In the genomic region with DNA sequence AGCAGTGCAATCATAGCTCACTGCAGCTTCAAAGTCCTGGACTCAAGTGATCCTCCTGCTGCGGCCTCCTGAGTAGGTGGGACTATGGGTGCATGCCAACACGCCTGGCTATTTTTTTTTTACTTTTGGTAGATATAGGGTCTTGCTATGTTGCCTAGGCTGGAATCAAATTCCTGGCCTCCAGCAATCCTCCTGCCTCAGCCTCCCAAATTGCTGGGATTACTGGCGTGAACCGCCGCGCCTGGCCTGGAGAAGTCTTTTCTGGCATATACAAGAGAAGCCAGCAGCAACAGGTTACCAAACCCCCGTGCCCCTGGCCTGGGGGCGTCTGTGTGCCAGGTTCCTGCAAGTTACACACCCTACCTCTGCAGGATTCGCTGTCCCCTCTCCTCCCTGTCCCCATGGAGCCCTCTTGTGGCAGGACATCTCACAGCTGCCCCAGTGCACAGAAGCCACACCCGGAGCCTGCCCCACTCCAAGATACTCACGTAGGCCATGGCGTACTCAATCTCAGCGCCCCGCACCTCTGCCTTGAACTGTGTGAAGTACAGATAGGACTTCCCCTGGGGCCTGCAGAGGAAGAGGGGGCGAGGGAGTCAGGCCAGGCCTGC, we compare ENCODE assay signal across 9 cellular contexts. TPM values are rescaled to one million over a fixed set of nuclear protein-coding genes. Genes with fewer than 3 reads are reported as not detected.
DNase-seq lines count a peak whose midpoint lies in the region; ATAC-seq and TF ChIP-seq lines count a peak whose summit lies in the region.
"Had no signal": no experiment of that assay in that cellular context is flagged by ENCODE, and none has a peak within 500 bp of the region (broad histone marks: within the 10 kb centered on the region; RNA-seq: fewer than 3 reads in every experiment).

No MANE protein-coding gene starts in this region.

- H3K36me3 Mint-ChIP-seq in osteocyte (ENCODE audit: unreplicated experiment): peaks cover 29% of the 10 kb centered on the region

- H3K4me3 ChIP-seq in cardiac fibroblast (replicated peaks in 1 of 2; ENCODE audit: low read depth in 2 of 2, low read length in 2 of 2): no peak overlapping the region

- H3K4me1 Mint-ChIP-seq in osteocyte (ENCODE audit: unreplicated experiment): no peaks in the 10 kb centered on the region

- no peaks in the 10 kb centered on the region for H3K9me3 Mint-ChIP-seq in osteocyte (ENCODE audit: unreplicated experiment)

- peak; percentile 28; the same call in 1 of the 3 replicates for TF ChIP-seq CTCF in GM12872 (IDR thresholded peaks at IDR 0.05; ENCODE audit: insufficient read depth, low read depth, low read length)
- TF ChIP-seq CTCF in cardiac fibroblast (IDR thresholded peaks at IDR 0.05; ENCODE audit: low read depth, low read length): peak; percentile 26
- peak; percentile 24 for TF ChIP-seq CTCF in osteocyte (IDR thresholded peaks at IDR 0.05)

- H3K27ac Mint-ChIP-seq in osteocyte (ENCODE audit: unreplicated experiment): no peak overlapping the region

- DNase-seq in MV-4-11 (lab: John Stamatoyannopoulos, UW) (peak; percentile 49), cardiac fibroblast (ENCODE audit: low read depth in 2 of 2) (peak in 1 of 2 donors; percentile 26), osteocyte (ENCODE audit: extremely low spot score, unreplicated experiment) (no peak), DMS153 (lab: John Stamatoyannopoulos, UW) (no peak), nucleus accumbens (lab: John Stamatoyannopoulos, UW) (no peak), T-helper 1 cell (no peak)
- DNase-seq: substantia nigra had no signal

- no peak overlapping the region for H3K4me3 Mint-ChIP-seq in osteocyte (ENCODE audit: unreplicated experiment)

- no peak for ATAC-seq in GM21381 (IDR thresholded peaks at IDR 0.05; ENCODE audit: unreplicated experiment)

- H3K27me3 Mint-ChIP-seq in osteocyte (ENCODE audit: unreplicated experiment): no peaks in the 10 kb centered on the region

RNA-seq across cellular contexts. Expression of gene MYDGF, which starts 9.9 kb away (rescaled TPM):
- 95.4 and 103 TPM in 2 replicates for total RNA-seq in osteocyte

RNA-seq across cellular contexts. Expression of gene TNFAIP8L1, which starts 21.0 kb away (rescaled TPM):
- 5.8 and 5.9 TPM in 2 replicates for total RNA-seq in osteocyte
